Comparison of ENCODE assay signal across 27 cellular contexts in genomic region chrX:30161043-30161442, GRCh38. TPM values are rescaled to one million over a fixed set of nuclear protein-coding genes. Genes with fewer than 3 reads are reported as not detected.
"Had no signal": no experiment of that assay in that cellular context is flagged by ENCODE, and none has a peak within 500 bp of the region (broad histone marks: within the 10 kb centered on the region; RNA-seq: fewer than 3 reads in every experiment).

No MANE protein-coding gene starts in this region.

- H3K27me3 Mint-ChIP-seq: IgD-negative memory B cell had no signal

- ATAC-seq: HepG2, K562, T-cell had no signal

- H3K36me3 Mint-ChIP-seq: IgD-negative memory B cell, T-cell had no signal

- H3K27ac Mint-ChIP-seq: IgD-negative memory B cell, T-cell had no signal

- H3K27ac ChIP-seq: KMS-11, RWPE1 had no signal

- H3K4me3 Mint-ChIP-seq: IgD-negative memory B cell, T-cell had no signal

- H3K9me3 ChIP-seq: SK-N-SH had no signal

- DNase-seq: Kasumi-1, MV-4-11, NCI-H1048, NCI-H1105, NCI-H1417, NCI-H1436 treated with DMSO at 0.1 percent for 48 hours, NCI-H1694, NCI-H1930, NCI-H2081, NCI-H2107, NCI-H2171, NCI-H226, NCI-H446, NCI-H510A, NCI-H524 treated with DMSO at 0.1 percent for 48 hours, NCI-H69, NCI-H774, SHP77, SK-N-SH, SW 1271, T-cell had no signal

- H3K9me3 Mint-ChIP-seq: T-cell had no signal

- H3K4me3 ChIP-seq: K562 had no signal

- H3K4me1 Mint-ChIP-seq: IgD-negative memory B cell, T-cell had no signal

RNA-seq across cellular contexts. Expression of gene MAGEB2, which starts 54.3 kb away (rescaled TPM):
- total RNA-seq: HepG2, MCF 10A had no signal
